In genomic region chr7:47512481-47513176, GRCh38 we compare ENCODE assay signal across 1 cellular context.
TF ChIP-seq lines count a peak whose summit lies in the region.

No MANE protein-coding gene starts in this region.

TF ChIP-seq in IMR-90, 13 proteins besides CTCF, POLR2A, EP300 and RAD21:
- no peak for TF ChIP-seq MAZ (IDR thresholded peaks at IDR 0.05; ENCODE audit: borderline replicate concordance, low read depth, low read length)
- no peak for TF ChIP-seq CEBPB (IDR thresholded peaks at IDR 0.05; ENCODE audit: low read depth, low read length)
- TF ChIP-seq RCOR1 (IDR thresholded peaks at IDR 0.05; ENCODE audit: insufficient replicate concordance, low read length) = no peak
- no peak for TF ChIP-seq MXI1 (IDR thresholded peaks at IDR 0.05; ENCODE audit: borderline replicate concordance, low read depth, low read length)
- TF ChIP-seq BHLHE40 (IDR thresholded peaks at IDR 0.05; ENCODE audit: low read depth, low read length) = no peak
- no peak for TF ChIP-seq SMC3 (IDR thresholded peaks at IDR 0.05; ENCODE audit: low read depth, low read length)
- no peak for TF ChIP-seq USF2 (IDR thresholded peaks at IDR 0.05; ENCODE audit: low read depth, low read length)
- TF ChIP-seq ELK1 (IDR thresholded peaks at IDR 0.05; ENCODE audit: borderline replicate concordance, low read depth, low read length) = no peak
- no peak for TF ChIP-seq RFX5 (IDR thresholded peaks at IDR 0.05; ENCODE audit: low read depth, low read length)
- TF ChIP-seq NFE2L2 (IDR thresholded peaks at IDR 0.05; ENCODE audit: low read depth, low read length) = no peak
